ENCODE assay signal across 28 cellular contexts in the genomic region with DNA sequence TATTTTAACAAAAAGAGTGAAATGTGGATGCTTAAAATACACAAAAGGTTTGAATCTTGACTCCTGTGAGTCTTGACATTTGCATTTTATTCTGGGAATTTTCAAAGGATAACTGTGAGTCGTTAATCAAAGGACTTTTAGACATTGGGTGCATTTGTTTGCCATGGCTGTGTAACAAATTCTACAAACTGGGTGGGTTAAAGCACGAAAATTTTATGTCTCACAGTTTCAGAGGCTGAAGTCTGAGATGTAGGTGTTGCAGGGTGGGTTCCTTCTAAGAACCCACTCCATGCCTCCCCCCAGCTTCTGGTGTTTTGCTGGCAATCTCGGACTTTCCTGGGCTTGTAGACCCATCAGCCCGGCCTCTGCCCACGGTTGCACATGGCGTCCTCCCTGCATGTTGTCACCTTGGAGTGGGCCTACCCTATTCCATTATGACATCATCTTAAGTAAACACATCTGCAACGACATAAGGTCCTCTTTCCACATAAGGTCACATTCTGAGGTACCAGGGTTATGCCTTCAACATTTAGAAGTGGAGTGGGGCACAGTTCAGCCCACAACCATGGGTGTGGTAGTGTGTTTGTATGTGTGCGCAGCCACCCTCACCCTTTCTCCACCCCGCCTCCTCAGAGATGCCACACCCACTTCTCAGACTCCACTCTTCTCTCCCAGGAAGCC.
DNase-seq lines count a peak whose midpoint lies in the region; ATAC-seq and TF ChIP-seq lines count a peak whose summit lies in the region.
"Had no signal": no experiment of that assay in that cellular context is flagged by ENCODE, and none has a peak within 500 bp of the region (broad histone marks: within the 10 kb centered on the region; RNA-seq: fewer than 3 reads in every experiment).

No MANE protein-coding gene starts in this region.

- ATAC-seq in upper lobe of right lung (peak; percentile 60), HG02759 (IDR thresholded peaks at IDR 0.05; ENCODE audit: unreplicated experiment) (no peak), GM19467 (IDR thresholded peaks at IDR 0.05; ENCODE audit: unreplicated experiment) (no peak)
- ATAC-seq: activated CD4-positive, alpha-beta T cell treated with anti-CD3 and anti-CD28 coated beads for 36 hours; activated T-cell treated with anti-CD3 and anti-CD28 coated beads, Interleukin-2, amount 50 U/mL, for 4 hours; effector memory CD8-positive, alpha-beta T cell had no signal

- TF ChIP-seq CTCF in hepatocyte (IDR thresholded peaks at IDR 0.05; ENCODE audit: poor library complexity): no peak
- no peak for TF ChIP-seq CTCF in upper lobe of right lung (IDR thresholded peaks at IDR 0.05)

- DNase-seq in NCI-H1417 (lab: John Stamatoyannopoulos, UW) (peak in 2 of 3 experiments; percentile 28 to 53), NCI-H1417 treated with DMSO at 0.1 percent for 48 hours (lab: John Stamatoyannopoulos, UW) (no peak), NCI-H748 (lab: John Stamatoyannopoulos, UW; ENCODE audit: unreplicated experiment) (peak; percentile 90), hepatocyte (ENCODE audit: low spot score) (no peak), upper lobe of right lung (no peak), SKM-1 treated with dmso at 0.1 percent for 144 hours (lab: John Stamatoyannopoulos, UW; ENCODE audit: unreplicated experiment) (no peak)
- DNase-seq: 8988T; activated CD4-positive, alpha-beta T cell treated with anti-CD3 and anti-CD28 coated beads for 36 hours; activated CD8-positive, alpha-beta memory T cell treated with anti-CD3 and anti-CD28 coated beads for 24 hours; activated naive CD4-positive, alpha-beta T cell; activated T-cell treated with anti-CD3 and anti-CD28 coated beads, Interleukin-2, amount 50 U/mL, for 4 hours; adrenal gland; brain microvascular endothelial cell; effector memory CD8-positive, alpha-beta T cell; GOT3; hypothalamus; islet precursor cell; mammary epithelial cell; naive B cell; NCI-H187 treated with DMSO at 0.1 percent for 48 hours; NCI-H524; SIG-M5; stimulated activated CD4-positive, alpha-beta T cell treated with anti-CD3 and anti-CD28 coated beads, Interleukin-4, amount 100 ng/mL, for 1 hour; stimulated activated naive CD4-positive, alpha-beta T cell; T-helper 1 cell had no signal

- H3K27me3 ChIP-seq in hepatocyte (no peaks in the 10 kb centered on the region), upper lobe of right lung (no peaks in the 10 kb centered on the region)
- H3K27me3 ChIP-seq: adrenal gland, brain microvascular endothelial cell had no signal

- H3K36me3 ChIP-seq in hepatocyte (replicated peaks; ENCODE audit: insufficient read depth, low read depth) (no peaks in the 10 kb centered on the region), upper lobe of right lung (no peaks in the 10 kb centered on the region)
- H3K36me3 ChIP-seq: adrenal gland, brain microvascular endothelial cell, esophagus muscularis mucosa had no signal

- no peak overlapping the region for H3K4me2 ChIP-seq in hepatocyte

- 78% methylated on average over 9 of the region's 9 CpGs for WGBS in hepatocyte (ENCODE audit: low lambda C conversion rate, missing lambda C conversion rate)

- no peak overlapping the region for H2AFZ ChIP-seq in hepatocyte

- intact Hi-C loops in upper lobe of right lung (cut with DNase I): no loop called here

- H4K20me1 ChIP-seq in hepatocyte (ENCODE audit: insufficient read depth, poor library complexity, severe bottlenecking): no peaks in the 10 kb centered on the region

- H3K4me3 ChIP-seq in hepatocyte (no peak overlapping the region), upper lobe of right lung (no peak overlapping the region)
- H3K4me3 ChIP-seq: adrenal gland, esophagus muscularis mucosa had no signal

- no peaks in the 10 kb centered on the region for H3K9me2 ChIP-seq in hepatocyte (replicated peaks; ENCODE audit: insufficient read depth)

- peak overlapping the region; percentile 7 for H3K27ac ChIP-seq in hepatocyte
- H3K27ac ChIP-seq in upper lobe of right lung: no peak overlapping the region
- H3K27ac ChIP-seq: adrenal gland, brain microvascular endothelial cell, esophagus muscularis mucosa had no signal

- H3K79me2 ChIP-seq in hepatocyte: no peaks in the 10 kb centered on the region

- H3K9me3 ChIP-seq in hepatocyte (ENCODE audit: low read depth) (no peaks in the 10 kb centered on the region), upper lobe of right lung (no peaks in the 10 kb centered on the region)
- H3K9me3 ChIP-seq: adrenal gland, esophagus muscularis mucosa had no signal

- H3K4me1 ChIP-seq in hepatocyte (ENCODE audit: insufficient read depth): no peaks in the 10 kb centered on the region
- no peaks in the 10 kb centered on the region for H3K4me1 ChIP-seq in upper lobe of right lung
- H3K4me1 ChIP-seq: adrenal gland, esophagus muscularis mucosa had no signal

Comparison
In these comparisons a context has a peak if more than half of its experiments do, and no peak if none do; other contexts are left out.
1. DNase-seq: peak in NCI-H1417 (2 of 3) and NCI-H748 (single experiment); none in NCI-H1417 treated with DMSO at 0.1 percent for 48 hours (single experiment), hepatocyte (single experiment), upper lobe of right lung (single experiment) and SKM-1 treated with dmso at 0.1 percent for 144 hours (single experiment).